In the genomic region with DNA sequence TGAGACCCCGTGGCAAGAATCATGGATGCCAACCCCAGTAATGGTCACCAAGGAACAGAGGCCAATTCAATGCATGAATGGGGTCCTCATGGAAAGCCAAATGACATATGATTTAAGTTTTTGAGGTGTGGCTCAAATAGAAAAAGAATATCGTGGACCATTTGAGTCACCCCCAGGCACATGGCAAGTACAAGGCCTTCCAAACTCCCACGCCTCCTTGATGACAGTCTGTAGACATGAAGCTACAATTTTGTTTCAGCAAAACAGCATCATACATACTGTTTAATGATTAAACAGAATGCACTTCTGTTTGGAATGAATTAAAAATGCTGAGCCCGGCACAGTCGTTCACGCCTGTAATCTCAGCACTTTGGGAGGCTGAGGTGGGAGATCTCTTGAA, we compare ENCODE assay signal across 1 cellular context.
TF ChIP-seq lines count a peak whose summit lies in the region.

No MANE protein-coding gene starts in this region.

TF ChIP-seq in GM23338, 12 proteins besides CTCF, POLR2A, EP300 and RAD21 (continued from another document):
- TF ChIP-seq, protein P1, sequence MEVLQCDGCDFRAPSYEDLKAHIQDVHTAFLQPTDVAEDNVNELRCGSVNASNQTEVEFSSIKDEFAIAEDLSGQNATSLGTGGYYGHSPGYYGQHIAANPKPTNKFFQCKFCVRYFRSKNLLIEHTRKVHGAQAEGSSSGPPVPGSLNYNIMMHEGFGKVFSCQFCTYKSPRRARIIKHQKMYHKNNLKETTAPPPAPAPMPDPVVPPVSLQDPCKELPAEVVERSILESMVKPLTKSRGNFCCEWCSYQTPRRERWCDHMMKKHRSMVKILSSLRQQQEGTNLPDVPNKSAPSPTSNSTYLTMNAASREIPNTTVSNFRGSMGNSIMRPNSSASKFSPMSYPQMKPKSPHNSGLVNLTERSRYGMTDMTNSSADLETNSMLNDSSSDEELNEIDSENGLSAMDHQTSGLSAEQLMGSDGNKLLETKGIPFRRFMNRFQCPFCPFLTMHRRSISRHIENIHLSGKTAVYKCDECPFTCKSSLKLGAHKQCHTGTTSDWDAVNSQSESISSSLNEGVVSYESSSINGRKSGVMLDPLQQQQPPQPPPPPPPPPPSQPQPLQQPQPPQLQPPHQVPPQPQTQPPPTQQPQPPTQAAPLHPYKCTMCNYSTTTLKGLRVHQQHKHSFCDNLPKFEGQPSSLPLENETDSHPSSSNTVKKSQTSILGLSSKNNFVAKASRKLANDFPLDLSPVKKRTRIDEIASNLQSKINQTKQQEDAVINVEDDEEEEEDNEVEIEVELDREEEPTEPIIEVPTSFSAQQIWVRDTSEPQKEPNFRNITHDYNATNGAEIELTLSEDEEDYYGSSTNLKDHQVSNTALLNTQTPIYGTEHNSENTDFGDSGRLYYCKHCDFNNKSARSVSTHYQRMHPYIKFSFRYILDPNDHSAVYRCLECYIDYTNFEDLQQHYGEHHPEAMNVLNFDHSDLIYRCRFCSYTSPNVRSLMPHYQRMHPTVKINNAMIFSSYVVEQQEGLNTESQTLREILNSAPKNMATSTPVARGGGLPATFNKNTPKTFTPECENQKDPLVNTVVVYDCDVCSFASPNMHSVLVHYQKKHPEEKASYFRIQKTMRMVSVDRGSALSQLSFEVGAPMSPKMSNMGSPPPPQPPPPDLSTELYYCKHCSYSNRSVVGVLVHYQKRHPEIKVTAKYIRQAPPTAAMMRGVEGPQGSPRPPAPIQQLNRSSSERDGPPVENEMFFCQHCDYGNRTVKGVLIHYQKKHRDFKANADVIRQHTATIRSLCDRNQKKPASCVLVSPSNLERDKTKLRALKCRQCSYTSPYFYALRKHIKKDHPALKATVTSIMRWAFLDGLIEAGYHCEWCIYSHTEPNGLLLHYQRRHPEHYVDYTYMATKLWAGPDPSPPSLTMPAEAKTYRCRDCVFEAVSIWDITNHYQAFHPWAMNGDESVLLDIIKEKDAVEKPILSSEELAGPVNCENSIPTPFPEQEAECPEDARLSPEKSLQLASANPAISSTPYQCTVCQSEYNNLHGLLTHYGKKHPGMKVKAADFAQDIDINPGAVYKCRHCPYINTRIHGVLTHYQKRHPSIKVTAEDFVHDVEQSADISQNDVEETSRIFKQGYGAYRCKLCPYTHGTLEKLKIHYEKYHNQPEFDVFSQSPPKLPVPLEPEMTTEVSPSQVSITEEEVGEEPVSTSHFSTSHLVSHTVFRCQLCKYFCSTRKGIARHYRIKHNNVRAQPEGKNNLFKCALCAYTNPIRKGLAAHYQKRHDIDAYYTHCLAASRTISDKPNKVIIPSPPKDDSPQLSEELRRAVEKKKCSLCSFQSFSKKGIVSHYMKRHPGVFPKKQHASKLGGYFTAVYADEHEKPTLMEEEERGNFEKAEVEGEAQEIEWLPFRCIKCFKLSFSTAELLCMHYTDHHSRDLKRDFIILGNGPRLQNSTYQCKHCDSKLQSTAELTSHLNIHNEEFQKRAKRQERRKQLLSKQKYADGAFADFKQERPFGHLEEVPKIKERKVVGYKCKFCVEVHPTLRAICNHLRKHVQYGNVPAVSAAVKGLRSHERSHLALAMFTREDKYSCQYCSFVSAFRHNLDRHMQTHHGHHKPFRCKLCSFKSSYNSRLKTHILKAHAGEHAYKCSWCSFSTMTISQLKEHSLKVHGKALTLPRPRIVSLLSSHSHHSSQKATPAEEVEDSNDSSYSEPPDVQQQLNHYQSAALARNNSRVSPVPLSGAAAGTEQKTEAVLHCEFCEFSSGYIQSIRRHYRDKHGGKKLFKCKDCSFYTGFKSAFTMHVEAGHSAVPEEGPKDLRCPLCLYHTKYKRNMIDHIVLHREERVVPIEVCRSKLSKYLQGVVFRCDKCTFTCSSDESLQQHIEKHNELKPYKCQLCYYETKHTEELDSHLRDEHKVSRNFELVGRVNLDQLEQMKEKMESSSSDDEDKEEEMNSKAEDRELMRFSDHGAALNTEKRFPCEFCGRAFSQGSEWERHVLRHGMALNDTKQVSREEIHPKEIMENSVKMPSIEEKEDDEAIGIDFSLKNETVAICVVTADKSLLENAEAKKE (CRISPR knock-in tag; IDR thresholded peaks at IDR 0.05), result no peak
- TF ChIP-seq CREB1 (CRISPR knock-in tag; IDR thresholded peaks at IDR 0.05; ENCODE audit: low read depth), result no peak
- no peak for TF ChIP-seq POLR2AphosphoS5 (IDR thresholded peaks at IDR 0.05; ENCODE audit: low read depth)
- no peak for TF ChIP-seq ZNF331 (CRISPR knock-in tag; IDR thresholded peaks at IDR 0.05; ENCODE audit: low read depth)
- no peak for TF ChIP-seq EZH2phosphoT487 (IDR thresholded peaks at IDR 0.05; ENCODE audit: unreplicated experiment)
- TF ChIP-seq, protein P2, sequence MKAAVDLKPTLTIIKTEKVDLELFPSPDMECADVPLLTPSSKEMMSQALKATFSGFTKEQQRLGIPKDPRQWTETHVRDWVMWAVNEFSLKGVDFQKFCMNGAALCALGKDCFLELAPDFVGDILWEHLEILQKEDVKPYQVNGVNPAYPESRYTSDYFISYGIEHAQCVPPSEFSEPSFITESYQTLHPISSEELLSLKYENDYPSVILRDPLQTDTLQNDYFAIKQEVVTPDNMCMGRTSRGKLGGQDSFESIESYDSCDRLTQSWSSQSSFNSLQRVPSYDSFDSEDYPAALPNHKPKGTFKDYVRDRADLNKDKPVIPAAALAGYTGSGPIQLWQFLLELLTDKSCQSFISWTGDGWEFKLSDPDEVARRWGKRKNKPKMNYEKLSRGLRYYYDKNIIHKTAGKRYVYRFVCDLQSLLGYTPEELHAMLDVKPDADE (IDR thresholded peaks at IDR 0.05), result no peak
- TF ChIP-seq, protein P3, sequence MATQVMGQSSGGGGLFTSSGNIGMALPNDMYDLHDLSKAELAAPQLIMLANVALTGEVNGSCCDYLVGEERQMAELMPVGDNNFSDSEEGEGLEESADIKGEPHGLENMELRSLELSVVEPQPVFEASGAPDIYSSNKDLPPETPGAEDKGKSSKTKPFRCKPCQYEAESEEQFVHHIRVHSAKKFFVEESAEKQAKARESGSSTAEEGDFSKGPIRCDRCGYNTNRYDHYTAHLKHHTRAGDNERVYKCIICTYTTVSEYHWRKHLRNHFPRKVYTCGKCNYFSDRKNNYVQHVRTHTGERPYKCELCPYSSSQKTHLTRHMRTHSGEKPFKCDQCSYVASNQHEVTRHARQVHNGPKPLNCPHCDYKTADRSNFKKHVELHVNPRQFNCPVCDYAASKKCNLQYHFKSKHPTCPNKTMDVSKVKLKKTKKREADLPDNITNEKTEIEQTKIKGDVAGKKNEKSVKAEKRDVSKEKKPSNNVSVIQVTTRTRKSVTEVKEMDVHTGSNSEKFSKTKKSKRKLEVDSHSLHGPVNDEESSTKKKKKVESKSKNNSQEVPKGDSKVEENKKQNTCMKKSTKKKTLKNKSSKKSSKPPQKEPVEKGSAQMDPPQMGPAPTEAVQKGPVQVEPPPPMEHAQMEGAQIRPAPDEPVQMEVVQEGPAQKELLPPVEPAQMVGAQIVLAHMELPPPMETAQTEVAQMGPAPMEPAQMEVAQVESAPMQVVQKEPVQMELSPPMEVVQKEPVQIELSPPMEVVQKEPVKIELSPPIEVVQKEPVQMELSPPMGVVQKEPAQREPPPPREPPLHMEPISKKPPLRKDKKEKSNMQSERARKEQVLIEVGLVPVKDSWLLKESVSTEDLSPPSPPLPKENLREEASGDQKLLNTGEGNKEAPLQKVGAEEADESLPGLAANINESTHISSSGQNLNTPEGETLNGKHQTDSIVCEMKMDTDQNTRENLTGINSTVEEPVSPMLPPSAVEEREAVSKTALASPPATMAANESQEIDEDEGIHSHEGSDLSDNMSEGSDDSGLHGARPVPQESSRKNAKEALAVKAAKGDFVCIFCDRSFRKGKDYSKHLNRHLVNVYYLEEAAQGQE (IDR thresholded peaks at IDR 0.05; ENCODE audit: unreplicated experiment), result no peak
